In genomic region chr16:29765167-29766032, GRCh38 we compare ENCODE assay signal across 18 cellular contexts. TPM values are rescaled to one million over a fixed set of nuclear protein-coding genes. Genes with fewer than 3 reads are reported as not detected.
A peak's percentile ranks its signal among the peaks of the same experiment; 100 is the strongest.
DNase-seq lines count a peak whose midpoint lies in the region; ATAC-seq and TF ChIP-seq lines count a peak whose summit lies in the region.
"Had no signal": no experiment of that assay in that cellular context is flagged by ENCODE, and none has a peak within 500 bp of the region (broad histone marks: within the 10 kb centered on the region; RNA-seq: fewer than 3 reads in every experiment).

No MANE protein-coding gene starts in this region.

- TF ChIP-seq CTCF in hepatocyte (IDR thresholded peaks at IDR 0.05; ENCODE audit: poor library complexity), result no peak
- no peak for TF ChIP-seq CTCF in upper lobe of left lung (IDR thresholded peaks at IDR 0.05)

- H3K4me2 ChIP-seq in hepatocyte, result peak overlapping the region; percentile 17

- H3K36me3 ChIP-seq in hepatocyte (replicated peaks; ENCODE audit: insufficient read depth, low read depth) (no peaks in the 10 kb centered on the region), upper lobe of left lung (no peaks in the 10 kb centered on the region)
- H3K36me3 ChIP-seq: sigmoid colon, tibial artery had no signal

- CTCF ChIA-PET in activated CD4-positive, alpha-beta T cell treated with anti-CD3 and anti-CD28 coated beads, Interleukin-2, amount 10 ng/mL, durations not matched to agents 7 days and 5 days (lab: Charles Lee), result interaction anchor here (0.6 to 1.8 kb wide), 3 partner anchors 11 to 84 kb away, joined by 3 to 8 read pairs (median 5); no protein-coding TSS in a partner anchor

- POLR2A ChIA-PET in activated CD4-positive, alpha-beta T cell treated with anti-CD3 and anti-CD28 coated beads, Interleukin-2, amount 10 ng/mL, durations not matched to agents 7 days and 5 days (lab: Charles Lee), result no interaction called here

- TF ChIP-seq EP300 in upper lobe of left lung (IDR thresholded peaks at IDR 0.05), result peak in 1 of 4 donors; percentile 7

- H3K27me3 ChIP-seq in hepatocyte, result no peaks in the 10 kb centered on the region
- no peaks in the 10 kb centered on the region for H3K27me3 ChIP-seq in upper lobe of left lung
- H3K27me3 ChIP-seq: sigmoid colon had no signal

- H2AFZ ChIP-seq in hepatocyte, result no peak overlapping the region

- no peak overlapping the region for H3K27ac ChIP-seq in hepatocyte
- peak overlapping the region in 2 of 4 donors; percentile 13 to 30 for H3K27ac ChIP-seq in upper lobe of left lung
- H3K27ac ChIP-seq: sigmoid colon, tibial artery had no signal

- H3K4me3 Mint-ChIP-seq in activated CD4-positive, alpha-beta T cell treated with anti-CD3 and anti-CD28 coated beads, Interleukin-2, amount 10 ng/mL, durations not matched to agents 7 days and 5 days, result no peak overlapping the region
- H3K4me3 Mint-ChIP-seq: activated CD8-positive, alpha-beta T cell treated with anti-CD3 and anti-CD28 coated beads for 36 hours; activated naive CD4-positive, alpha-beta T cell treated with anti-CD3 and anti-CD28 coated beads for 36 hours; T-helper 1 cell treated with Interleukin-12 subunit alpha and Interleukin-12 subunit beta and Interleukin-4 antibody, amounts not matched to agents 30 μg/mL and 1 μg/mL, for 36 hours had no signal

- no peaks in the 10 kb centered on the region for H3K79me2 ChIP-seq in hepatocyte

- no peaks in the 10 kb centered on the region for H3K36me3 Mint-ChIP-seq in activated CD4-positive, alpha-beta T cell treated with anti-CD3 and anti-CD28 coated beads, Interleukin-2, amount 10 ng/mL, durations not matched to agents 7 days and 5 days (ENCODE audit: low read depth)

- peaks cover 3% of the 10 kb centered on the region for H3K4me1 Mint-ChIP-seq in activated CD4-positive, alpha-beta T cell treated with anti-CD3 and anti-CD28 coated beads, Interleukin-2, amount 10 ng/mL, durations not matched to agents 7 days and 5 days

- peak overlapping the region; percentile 13 for H3K27ac Mint-ChIP-seq in activated CD4-positive, alpha-beta T cell treated with anti-CD3 and anti-CD28 coated beads, Interleukin-2, amount 10 ng/mL, durations not matched to agents 7 days and 5 days
- H3K27ac Mint-ChIP-seq: activated CD8-positive, alpha-beta T cell treated with anti-CD3 and anti-CD28 coated beads for 36 hours; activated naive CD4-positive, alpha-beta T cell treated with anti-CD3 and anti-CD28 coated beads for 36 hours; T-helper 1 cell treated with Interleukin-12 subunit alpha and Interleukin-12 subunit beta and Interleukin-4 antibody, amounts not matched to agents 30 μg/mL and 1 μg/mL, for 36 hours had no signal

- H3K4me1 ChIP-seq in hepatocyte (ENCODE audit: insufficient read depth) (peaks cover 5% of the 10 kb centered on the region), upper lobe of left lung (peaks cover 0 to 4% (median 0%) of the 10 kb centered on the region in 4 donors)
- H3K4me1 ChIP-seq: sigmoid colon, tibial artery had no signal

- WGBS in hepatocyte (ENCODE audit: low lambda C conversion rate, missing lambda C conversion rate), result 62% methylated on average over 15 of the region's 15 CpGs
- WGBS in upper lobe of left lung, 2 donors, result 67 to 68% methylated on average over 15 of the region's 15 CpGs

- H3K9me3 ChIP-seq in hepatocyte (ENCODE audit: low read depth) (no peaks in the 10 kb centered on the region), upper lobe of left lung (no peaks in the 10 kb centered on the region)
- H3K9me3 ChIP-seq: sigmoid colon, tibial artery had no signal

- peak; percentile 39 to 87 for ATAC-seq in upper lobe of left lung (ENCODE audit: low FRiP score in 2 of 2)
- ATAC-seq in HG03108 (IDR thresholded peaks at IDR 0.05; ENCODE audit: unreplicated experiment), result no peak
- ATAC-seq: activated CD8-positive, alpha-beta T cell treated with anti-CD3 and anti-CD28 coated beads for 36 hours had no signal

- no peak for DNase-seq in activated CD4-positive, alpha-beta T cell treated with anti-CD3 and anti-CD28 coated beads, Interleukin-2, amount 10 ng/mL, durations not matched to agents 7 days and 5 days
- no peak for DNase-seq in activated CD4-positive, alpha-beta T cell treated with anti-CD3 and anti-CD28 coated beads for 4 hours
- DNase-seq in NCI-H345 treated with DMSO at 0.1 percent for 48 hours (lab: John Stamatoyannopoulos, UW; ENCODE audit: unreplicated experiment), result peak; percentile 93
- peak; percentile 42 for DNase-seq in hepatocyte (ENCODE audit: low spot score)
- peak in 1 of 2 donors; percentile 91 for DNase-seq in upper lobe of left lung
- DNase-seq in KG1 (lab: John Stamatoyannopoulos, UW), result no peak
- no peak for DNase-seq in GOT3 (lab: John Stamatoyannopoulos, UW)
- DNase-seq: activated CD8-positive, alpha-beta T cell treated with anti-CD3 and anti-CD28 coated beads for 36 hours; activated naive CD4-positive, alpha-beta T cell treated with anti-CD3 and anti-CD28 coated beads for 36 hours; DND-41; KBM-7; NK-92 treated with Interleukin-12 subunit alpha and Interleukin-12 subunit beta, amount 100 ng/mL, for 24 hours; sigmoid colon; tibial artery had no signal

- H4K20me1 ChIP-seq in hepatocyte (ENCODE audit: insufficient read depth, poor library complexity, severe bottlenecking), result no peaks in the 10 kb centered on the region

- no peaks in the 10 kb centered on the region for H3K9me2 ChIP-seq in hepatocyte (replicated peaks; ENCODE audit: insufficient read depth)

- no peaks in the 10 kb centered on the region for H3K9me3 Mint-ChIP-seq in activated CD4-positive, alpha-beta T cell treated with anti-CD3 and anti-CD28 coated beads, Interleukin-2, amount 10 ng/mL, durations not matched to agents 7 days and 5 days
- H3K9me3 Mint-ChIP-seq: activated CD8-positive, alpha-beta T cell treated with anti-CD3 and anti-CD28 coated beads for 36 hours; activated naive CD4-positive, alpha-beta T cell treated with anti-CD3 and anti-CD28 coated beads for 36 hours; T-helper 1 cell treated with Interleukin-12 subunit alpha and Interleukin-12 subunit beta and Interleukin-4 antibody, amounts not matched to agents 30 μg/mL and 1 μg/mL, for 36 hours had no signal

- H3K4me3 ChIP-seq in hepatocyte (no peak overlapping the region), upper lobe of left lung (no peak overlapping the region)
- H3K4me3 ChIP-seq: sigmoid colon, tibial artery had no signal

- H3K27me3 Mint-ChIP-seq in activated CD4-positive, alpha-beta T cell treated with anti-CD3 and anti-CD28 coated beads, Interleukin-2, amount 10 ng/mL, durations not matched to agents 7 days and 5 days, result peaks cover 4% of the 10 kb centered on the region
- H3K27me3 Mint-ChIP-seq: activated CD8-positive, alpha-beta T cell treated with anti-CD3 and anti-CD28 coated beads for 36 hours had no signal

- peak in 1 of 4 donors; percentile 12 for TF ChIP-seq POLR2A in upper lobe of left lung (IDR thresholded peaks at IDR 0.05)

RNA-seq across cellular contexts. Expression of gene ZG16, which starts 12.7 kb away (rescaled TPM):
- total RNA-seq in activated CD4-positive, alpha-beta T cell treated with anti-CD3 and anti-CD28 coated beads, Interleukin-2, amount 10 ng/mL, durations not matched to agents 7 days and 5 days, result not detected
- 2.1 and 3.0 TPM in 2 replicates for total RNA-seq in hepatocyte
- 1.9 and 2.7 TPM in 2 replicates for polyA plus RNA-seq in hepatocyte
- total RNA-seq in upper lobe of left lung, result under 1 TPM in 1 of 6 donors, not detected in 5; 0.11 TPM
- total RNA-seq: A673; activated CD8-positive, alpha-beta T cell treated with anti-CD3 and anti-CD28 coated beads for 36 hours; activated naive CD4-positive, alpha-beta T cell treated with anti-CD3 and anti-CD28 coated beads for 36 hours; chondrocyte had no signal

RNA-seq across cellular contexts. Expression of gene C16orf54, which starts 19.6 kb away (rescaled TPM):
- total RNA-seq in activated CD4-positive, alpha-beta T cell treated with anti-CD3 and anti-CD28 coated beads, Interleukin-2, amount 10 ng/mL, durations not matched to agents 7 days and 5 days, result 10 to 100 TPM; 88.3 to 92.3 TPM
- total RNA-seq in hepatocyte (0.10 TPM in 1 of 2 replicates, not detected in the other), upper lobe of left lung (10 to 100 TPM in 3 of 6 donors, 1 to 10 TPM in 3; 2.4 to 17.3 (median 7.5) TPM)
- 0.16 and 0.52 TPM in 2 replicates for polyA plus RNA-seq in hepatocyte
- total RNA-seq: A673, chondrocyte had no signal

RNA-seq across cellular contexts. Expression of gene KIF22, which starts 25.2 kb away (rescaled TPM):
- 100 to 1,000 TPM; 244 to 253 TPM for total RNA-seq in activated CD4-positive, alpha-beta T cell treated with anti-CD3 and anti-CD28 coated beads, Interleukin-2, amount 10 ng/mL, durations not matched to agents 7 days and 5 days
- total RNA-seq in hepatocyte (42.6 and 43.3 TPM in 2 replicates), upper lobe of left lung (10 to 100 TPM in 5 of 6 donors, 1 to 10 TPM in 1; 9.1 to 43.5 (median 26.6) TPM)
- 42.5 and 44.5 TPM in 2 replicates for polyA plus RNA-seq in hepatocyte

RNA-seq across cellular contexts. Expression of gene MAZ, which starts 40.9 kb away (rescaled TPM):
- 100 to 1,000 TPM; 528 to 590 TPM for total RNA-seq in activated CD4-positive, alpha-beta T cell treated with anti-CD3 and anti-CD28 coated beads, Interleukin-2, amount 10 ng/mL, durations not matched to agents 7 days and 5 days
- 123 and 132 TPM in 2 replicates for total RNA-seq in hepatocyte
- 190 and 192 TPM in 2 replicates for polyA plus RNA-seq in hepatocyte
- 100 to 1,000 TPM in 5 of 6 donors, 10 to 100 TPM in 1; 83.7 to 232 (median 165) TPM for total RNA-seq in upper lobe of left lung

RNA-seq across cellular contexts. Expression of gene PRRT2, which starts 46.6 kb away (rescaled TPM):
- total RNA-seq in activated CD4-positive, alpha-beta T cell treated with anti-CD3 and anti-CD28 coated beads, Interleukin-2, amount 10 ng/mL, durations not matched to agents 7 days and 5 days, result 1 to 10 TPM in 1 of 2 experiments, under 1 TPM in 1; 0.98 to 1.3 TPM
- total RNA-seq in hepatocyte (7.0 and 8.0 TPM in 2 replicates), upper lobe of left lung (10 to 100 TPM in 2 of 6 donors, 1 to 10 TPM in 4; 1.4 to 13.6 (median 2.5) TPM)
- 11.1 and 23.9 TPM in 2 replicates for polyA plus RNA-seq in hepatocyte

Comparison
In these comparisons a context has a peak if more than half of its experiments do, and no peak if none do; other contexts are left out.
1. DNase-seq: peak in NCI-H345 treated with DMSO at 0.1 percent for 48 hours (single experiment) and hepatocyte (single experiment); none in activated CD4-positive, alpha-beta T cell treated with anti-CD3 and anti-CD28 coated beads, Interleukin-2, amount 10 ng/mL, durations not matched to agents 7 days and 5 days (single experiment), activated CD4-positive, alpha-beta T cell treated with anti-CD3 and anti-CD28 coated beads for 4 hours (0 of 2), KG1 (single experiment) and GOT3 (single experiment).
2. RNA of gene C16orf54, which starts 19.6 kb away (total RNA-seq): 88.3 to 92.3 TPM in activated CD4-positive, alpha-beta T cell treated with anti-CD3 and anti-CD28 coated beads, Interleukin-2, amount 10 ng/mL, durations not matched to agents 7 days and 5 days; 2.4 to 17.3 TPM in upper lobe of left lung and 0.10 TPM in hepatocyte; every median in the first group is over 4 times any median in the second.